Comparison of ENCODE assay signal across 9 cellular contexts in the genomic region with DNA sequence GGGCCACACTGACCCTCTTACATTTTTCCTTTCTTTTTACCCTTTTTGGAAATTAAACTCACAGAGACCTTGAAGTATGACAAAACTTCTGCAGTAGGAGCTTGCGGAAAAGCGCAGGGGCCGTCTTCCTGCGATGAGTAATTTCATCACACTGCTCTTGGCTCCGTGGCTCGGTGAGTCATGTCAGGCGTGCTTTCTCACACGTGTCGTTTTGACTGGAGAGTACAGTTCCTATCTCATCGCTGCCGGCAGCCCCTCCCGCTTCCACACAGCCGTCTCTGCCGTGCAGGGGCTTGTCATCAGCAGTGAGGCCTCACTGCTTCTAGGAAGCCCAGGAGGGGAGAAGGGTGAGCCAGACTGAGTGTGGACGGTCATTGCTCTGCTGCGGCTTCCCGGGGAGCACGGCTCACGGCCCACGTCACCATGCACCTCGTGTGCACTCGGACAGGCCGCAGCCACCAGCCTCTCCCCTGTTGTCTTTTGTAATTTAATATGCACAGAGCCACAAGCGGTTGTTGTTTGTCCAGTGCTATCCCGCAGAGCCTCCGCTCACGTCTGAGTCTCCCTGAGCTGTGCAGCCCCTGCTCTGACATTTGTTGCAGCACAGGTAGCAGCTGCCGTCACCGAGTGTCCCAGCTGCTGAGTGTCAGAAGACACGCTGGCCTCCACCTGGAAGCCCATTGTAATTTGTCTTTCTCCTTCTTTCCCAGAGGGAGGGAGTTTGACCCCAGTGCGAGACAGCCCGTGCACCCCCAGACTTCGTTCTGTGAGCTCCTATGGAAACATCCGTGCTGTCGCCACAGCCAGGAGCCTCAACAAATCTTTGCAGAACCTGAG.
DNase-seq lines count a peak whose midpoint lies in the region; ATAC-seq and TF ChIP-seq lines count a peak whose summit lies in the region.
"Had no signal": no experiment of that assay in that cellular context is flagged by ENCODE, and none has a peak within 500 bp of the region (broad histone marks: within the 10 kb centered on the region; RNA-seq: fewer than 3 reads in every experiment).

No MANE protein-coding gene starts in this region.

- H3K27ac ChIP-seq in ACC112 (ENCODE audit: low read depth, low read length) (peak overlapping the region; percentile 98), angular gyrus (ENCODE audit: low read depth, low read length) (peak overlapping the region; percentile 54)
- H3K27ac ChIP-seq: right lobe of liver had no signal

- peaks cover 2% of the 10 kb centered on the region for H3K79me2 ChIP-seq in ACC112 (ENCODE audit: control insufficient read depth, insufficient read depth, low read length, unreplicated experiment)

- DNase-seq in HT1080 (ENCODE audit: low read depth) (peak; percentile 97), T-helper 22 cell (ENCODE audit: low read depth) (peak; percentile 93), kidney epithelial cell (ENCODE audit: low read depth) (peak; percentile 95), NCI-H82 (lab: John Stamatoyannopoulos, UW) (no peak)
- peak; percentile 82 to 95 for DNase-seq in stimulated activated CD4-positive, alpha-beta T cell treated with anti-CD3 and anti-CD28 coated beads, Interleukin-4, amount 100 ng/mL, for 4 hours

- H3K4me3 ChIP-seq in ACC112 (ENCODE audit: low read depth, low read length) (peak overlapping the region; percentile 68), kidney epithelial cell (ENCODE audit: low read depth, low read length) (no peak overlapping the region)
- H3K4me3 ChIP-seq: right lobe of liver had no signal

- peaks cover 32% of the 10 kb centered on the region for H3K4me1 ChIP-seq in ACC112 (ENCODE audit: control insufficient read depth, insufficient read depth, low read length, unreplicated experiment)
- H3K4me1 ChIP-seq: right lobe of liver had no signal

- H3K27me3 ChIP-seq in ACC112 (ENCODE audit: insufficient read depth, low read length), result no peaks in the 10 kb centered on the region
- no peaks in the 10 kb centered on the region for H3K27me3 ChIP-seq in kidney epithelial cell (ENCODE audit: control insufficient read depth, insufficient read depth, low read length)
- H3K27me3 ChIP-seq: right lobe of liver had no signal

- ATAC-seq in GM19395 (IDR thresholded peaks at IDR 0.05; ENCODE audit: unreplicated experiment), result peak; percentile 89

- TF ChIP-seq CTCF in kidney epithelial cell (IDR thresholded peaks at IDR 0.05; ENCODE audit: insufficient read depth, low read length, poor library complexity, severe bottlenecking), result no peak

- no peak overlapping the region for H2AFZ ChIP-seq in ACC112 (ENCODE audit: low read length, unreplicated experiment)

- H3K36me3 ChIP-seq in ACC112 (ENCODE audit: insufficient read depth, low read length), result peaks cover 7% of the 10 kb centered on the region; the same call in 1 of the 2 replicates
- no peaks in the 10 kb centered on the region for H3K36me3 ChIP-seq in kidney epithelial cell (ENCODE audit: control insufficient read depth, insufficient read depth, low read length)
